In genomic region chr5:92885950-92886349, GRCh38 we compare ENCODE assay signal across 2 cellular contexts.
TF ChIP-seq lines count a peak whose summit lies in the region.

No MANE protein-coding gene starts in this region.

TF ChIP-seq in IMR-90, 13 proteins besides CTCF, POLR2A, EP300 and RAD21:
- TF ChIP-seq MXI1 (IDR thresholded peaks at IDR 0.05; ENCODE audit: borderline replicate concordance, low read depth, low read length) = no peak
- TF ChIP-seq CEBPB (IDR thresholded peaks at IDR 0.05; ENCODE audit: low read depth, low read length) = no peak
- no peak for TF ChIP-seq NFE2L2 (IDR thresholded peaks at IDR 0.05; ENCODE audit: low read depth, low read length)

TF ChIP-seq in WTC11, 78 proteins besides CTCF, POLR2A, EP300 and RAD21:
- TF ChIP-seq E2F1 (CRISPR knock-in tag; IDR thresholded peaks at IDR 0.05) (no peak), HMGA2 (CRISPR knock-in tag; IDR thresholded peaks at IDR 0.05) (no peak), ZNF263 (CRISPR knock-in tag; IDR thresholded peaks at IDR 0.05; ENCODE audit: low read depth) (no peak), ZMAT4 (CRISPR knock-in tag; IDR thresholded peaks at IDR 0.05) (no peak), NFYB (CRISPR knock-in tag; conservative IDR thresholded peaks at IDR 0.05; ENCODE audit: low read depth) (no peak), GABPB1 (CRISPR knock-in tag; IDR thresholded peaks at IDR 0.05) (no peak), JUN (CRISPR knock-in tag; IDR thresholded peaks at IDR 0.05) (no peak), OVOL2 (CRISPR knock-in tag; IDR thresholded peaks at IDR 0.05; ENCODE audit: borderline replicate concordance) (no peak)
